ENCODE assay signal across 1 cellular context in genomic region chr9:78406933-78407332, GRCh38.
A peak's percentile ranks its signal among the peaks of the same experiment; 100 is the strongest.
TF ChIP-seq lines count a peak whose summit lies in the region.

No MANE protein-coding gene starts in this region.

TF ChIP-seq in HepG2, 621 proteins besides CTCF, POLR2A, EP300 and RAD21 (continued from another document and continues in another):
- TF ChIP-seq DPF2 (CRISPR knock-in tag; IDR thresholded peaks at IDR 0.05; ENCODE audit: borderline replicate concordance, low read depth) (0 out of 2 replicates have a peak, but pooled peaks have one; percentile 32), SMAD1 (CRISPR knock-in tag; IDR thresholded peaks at IDR 0.05; ENCODE audit: borderline replicate concordance, low read depth) (no peak), ZNF383 (CRISPR knock-in tag; IDR thresholded peaks at IDR 0.05; ENCODE audit: borderline replicate concordance) (no peak), BCL6 (CRISPR knock-in tag; IDR thresholded peaks at IDR 0.05) (peak; percentile 65; the same call in 1 of the 2 replicates), EEA1 (CRISPR knock-in tag; IDR thresholded peaks at IDR 0.05; ENCODE audit: borderline replicate concordance) (no peak), RERE (CRISPR knock-in tag; IDR thresholded peaks at IDR 0.05; ENCODE audit: low read depth) (0 out of 2 replicates have a peak, but pooled peaks have one; percentile 38), CCAR2 (optimal IDR thresholded peaks at IDR 0.05; ENCODE audit: low read depth, low read length) (no peak), MAZ (IDR thresholded peaks at IDR 0.05; ENCODE audit: borderline replicate concordance, low read depth, low read length) (no peak), MAZ (CRISPR knock-in tag; IDR thresholded peaks at IDR 0.05; ENCODE audit: low read depth) (0 out of 2 replicates have a peak, but pooled peaks have one; percentile 22), PLSCR1 (CRISPR knock-in tag; IDR thresholded peaks at IDR 0.05; ENCODE audit: borderline replicate concordance) (no peak), MEF2D (CRISPR knock-in tag; IDR thresholded peaks at IDR 0.05) (no peak), ZNF703 (CRISPR knock-in tag; IDR thresholded peaks at IDR 0.05; ENCODE audit: borderline replicate concordance) (no peak), HIC2 (CRISPR knock-in tag; IDR thresholded peaks at IDR 0.05; ENCODE audit: low read depth) (no peak), ZNF12 (CRISPR knock-in tag; IDR thresholded peaks at IDR 0.05) (no peak), THRA (CRISPR knock-in tag; IDR thresholded peaks at IDR 0.05; ENCODE audit: borderline replicate concordance) (peak; percentile 53; the same call in 1 of the 2 replicates), ZC3H13 (CRISPR knock-in tag; IDR thresholded peaks at IDR 0.05) (no peak), ZNF652 (CRISPR knock-in tag; IDR thresholded peaks at IDR 0.05; ENCODE audit: borderline replicate concordance, low read depth) (no peak), ZNF780A (CRISPR knock-in tag; IDR thresholded peaks at IDR 0.05) (no peak), HMGXB4 (CRISPR knock-in tag; IDR thresholded peaks at IDR 0.05; ENCODE audit: borderline replicate concordance in 1 of 2, low read depth in 1 of 2) (no peak), ZNF142 (CRISPR knock-in tag; IDR thresholded peaks at IDR 0.05) (no peak), ZNF331 (CRISPR knock-in tag; IDR thresholded peaks at IDR 0.05) (peak; percentile 86), PRDM10 (CRISPR knock-in tag; IDR thresholded peaks at IDR 0.05; ENCODE audit: low read depth) (no peak), NBN (conservative IDR thresholded peaks at IDR 0.05) (no peak), RELA (CRISPR knock-in tag; IDR thresholded peaks at IDR 0.05) (no peak), TOE1 (CRISPR knock-in tag; IDR thresholded peaks at IDR 0.05) (no peak), MATR3 (CRISPR knock-in tag; IDR thresholded peaks at IDR 0.05) (no peak), ZNF468 (CRISPR knock-in tag; IDR thresholded peaks at IDR 0.05) (no peak), ETS1 (CRISPR knock-in tag; IDR thresholded peaks at IDR 0.05) (no peak), ARNTL (CRISPR knock-in tag; IDR thresholded peaks at IDR 0.05) (no peak), MAFG (CRISPR knock-in tag; IDR thresholded peaks at IDR 0.05) (no peak), MTF2 (CRISPR knock-in tag; IDR thresholded peaks at IDR 0.05; ENCODE audit: borderline replicate concordance) (0 out of 2 replicates have a peak, but pooled peaks have one; percentile 6), KLF9 (CRISPR knock-in tag; IDR thresholded peaks at IDR 0.05; ENCODE audit: low read depth) (no peak), KDM5A (IDR thresholded peaks at IDR 0.05; ENCODE audit: borderline replicate concordance, low read length) (no peak)
